ENCODE assay signal across 18 cellular contexts in the genomic region with DNA sequence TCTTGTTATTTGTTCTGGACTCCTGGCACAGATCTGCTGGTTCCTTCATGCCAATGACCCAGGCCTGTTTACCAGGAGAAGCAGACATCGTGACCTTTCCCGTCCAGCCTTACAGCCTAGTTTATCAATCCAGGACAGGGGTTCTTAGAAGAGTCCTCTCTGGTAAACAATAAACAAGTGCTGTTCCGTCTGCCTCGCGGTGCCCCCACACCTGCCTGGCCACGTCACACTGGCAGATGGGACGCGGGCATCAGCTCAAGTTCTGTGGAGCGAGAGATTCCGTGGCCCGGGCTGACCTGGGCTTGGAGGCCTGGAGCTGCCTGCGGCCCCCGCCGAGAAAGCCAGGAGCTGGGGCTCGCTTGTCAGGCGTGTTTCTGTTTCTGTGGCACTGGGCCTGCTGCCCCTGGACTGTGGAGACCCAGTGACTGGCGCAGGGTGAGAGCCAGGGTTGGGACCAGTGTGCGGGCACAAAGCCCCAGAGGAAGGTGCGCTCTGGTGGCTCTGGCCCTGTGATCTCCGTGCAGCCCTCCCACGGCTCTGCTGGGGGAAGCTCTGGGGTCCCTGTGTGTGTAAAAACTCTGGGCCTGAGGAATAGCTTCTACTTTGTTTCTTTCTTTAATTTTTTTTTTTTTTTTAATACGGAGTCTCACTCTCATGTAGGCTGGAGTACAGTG. TPM values are rescaled to one million over a fixed set of nuclear protein-coding genes. Genes with fewer than 3 reads are reported as not detected.
A peak's percentile ranks its signal among the peaks of the same experiment; 100 is the strongest.
DNase-seq lines count a peak whose midpoint lies in the region; ATAC-seq and TF ChIP-seq lines count a peak whose summit lies in the region.
"Had no signal": no experiment of that assay in that cellular context is flagged by ENCODE, and none has a peak within 500 bp of the region (broad histone marks: within the 10 kb centered on the region; RNA-seq: fewer than 3 reads in every experiment).

No MANE protein-coding gene starts in this region.

- 15% methylated on average over 6 of the region's 22 CpGs for WGBS in right lobe of liver (ENCODE audit: insufficient coverage, low coverage, low lambda C conversion rate, missing lambda C conversion rate)

- no peak overlapping the region for H3K4me3 ChIP-seq in right lobe of liver
- H3K4me3 ChIP-seq: breast epithelium, GM23248, prostate gland had no signal

- TF ChIP-seq CTCF in right lobe of liver (IDR thresholded peaks at IDR 0.05) = no peak

- TF ChIP-seq POLR2A in right lobe of liver (IDR thresholded peaks at IDR 0.05) = no peak

- H3K27me3 Mint-ChIP-seq in activated naive CD8-positive, alpha-beta T cell = no peaks in the 10 kb centered on the region
- H3K27me3 Mint-ChIP-seq in activated naive CD8-positive, alpha-beta T cell treated with anti-CD3 and anti-CD28 coated beads for 36 hours = no peaks in the 10 kb centered on the region
- H3K27me3 Mint-ChIP-seq: effector memory CD8-positive, alpha-beta T cell; stimulated activated naive CD8-positive, alpha-beta T cell treated with anti-CD3 and anti-CD28 coated beads, Interleukin-15, Interleukin-2, amounts not matched to agents 100 ng/mL and 50 ng/mL, for 24 hours had no signal

- peak overlapping the region; percentile 89 for H3K27ac ChIP-seq in caudate nucleus (ENCODE audit: low read depth, low read length)
- H3K27ac ChIP-seq in right lobe of liver = peak overlapping the region in 2 of 3 donors; percentile 56 to 65
- peak overlapping the region; percentile 86 for H3K27ac ChIP-seq in temporal lobe (ENCODE audit: low read depth, low read length)
- H3K27ac ChIP-seq: GM23248, prostate gland had no signal

- H3K36me3 Mint-ChIP-seq in activated naive CD8-positive, alpha-beta T cell = peaks cover 5% of the 10 kb centered on the region
- peaks cover 33% of the 10 kb centered on the region for H3K36me3 Mint-ChIP-seq in activated naive CD8-positive, alpha-beta T cell treated with anti-CD3 and anti-CD28 coated beads for 36 hours

- no peak overlapping the region for H3K4me3 Mint-ChIP-seq in activated naive CD8-positive, alpha-beta T cell
- no peak overlapping the region for H3K4me3 Mint-ChIP-seq in activated naive CD8-positive, alpha-beta T cell treated with anti-CD3 and anti-CD28 coated beads for 36 hours
- H3K4me3 Mint-ChIP-seq: effector memory CD8-positive, alpha-beta T cell; stimulated activated naive CD8-positive, alpha-beta T cell treated with anti-CD3 and anti-CD28 coated beads, Interleukin-15, Interleukin-2, amounts not matched to agents 100 ng/mL and 50 ng/mL, for 24 hours had no signal

- ATAC-seq in right lobe of liver = peak; percentile 75 to 88 (median 86)
- no peak for ATAC-seq in HG03565 (IDR thresholded peaks at IDR 0.05; ENCODE audit: unreplicated experiment)
- ATAC-seq: effector memory CD8-positive, alpha-beta T cell had no signal

- intact Hi-C loops in right lobe of liver (cut with DNase I) = no loop called here

- H3K27me3 ChIP-seq in right lobe of liver = no peaks in the 10 kb centered on the region
- H3K27me3 ChIP-seq: breast epithelium had no signal

- no peaks in the 10 kb centered on the region for H3K36me3 ChIP-seq in right lobe of liver
- H3K36me3 ChIP-seq: breast epithelium, prostate gland had no signal

- H3K9me3 Mint-ChIP-seq in activated naive CD8-positive, alpha-beta T cell (ENCODE audit: low read depth) = no peaks in the 10 kb centered on the region
- H3K9me3 Mint-ChIP-seq in activated naive CD8-positive, alpha-beta T cell treated with anti-CD3 and anti-CD28 coated beads for 36 hours = no peaks in the 10 kb centered on the region
- H3K9me3 Mint-ChIP-seq: effector memory CD8-positive, alpha-beta T cell; stimulated activated naive CD8-positive, alpha-beta T cell treated with anti-CD3 and anti-CD28 coated beads, Interleukin-15, Interleukin-2, amounts not matched to agents 100 ng/mL and 50 ng/mL, for 24 hours had no signal

- no peak for DNase-seq in activated naive CD8-positive, alpha-beta T cell treated with anti-CD3 and anti-CD28 coated beads for 36 hours
- DNase-seq in caudate nucleus (lab: John Stamatoyannopoulos, UW) (peak in 37 of 61 donors; percentile 11 to 67 (median 30)), right lobe of liver (peak in 2 of 3 donors; percentile 62 to 80), RPMI8226 (no peak), foreskin melanocyte (no peak)
- DNase-seq: activated CD4-positive, alpha-beta T cell treated with anti-CD3 and anti-CD28 coated beads for 1 hour; activated naive CD4-positive, alpha-beta T cell treated with anti-CD3 and anti-CD28 coated beads, Interleukin-2, amount 50 U/mL, for 16 hours; COR-L47; effector memory CD8-positive, alpha-beta T cell; GM23248; NCI-H146; SHP77 had no signal

- H3K9me3 ChIP-seq in right lobe of liver = no peaks in the 10 kb centered on the region
- H3K9me3 ChIP-seq: breast epithelium, prostate gland had no signal

- peaks cover 72% of the 10 kb centered on the region for H3K4me1 Mint-ChIP-seq in activated naive CD8-positive, alpha-beta T cell (ENCODE audit: low read depth)
- peaks cover 71% of the 10 kb centered on the region for H3K4me1 Mint-ChIP-seq in activated naive CD8-positive, alpha-beta T cell treated with anti-CD3 and anti-CD28 coated beads for 36 hours

- peaks cover 0 to 48% (median 13%) of the 10 kb centered on the region in 4 donors for H3K4me1 ChIP-seq in right lobe of liver
- H3K4me1 ChIP-seq: breast epithelium, prostate gland had no signal

- peak overlapping the region; percentile 46 for H3K27ac Mint-ChIP-seq in activated naive CD8-positive, alpha-beta T cell
- H3K27ac Mint-ChIP-seq in activated naive CD8-positive, alpha-beta T cell treated with anti-CD3 and anti-CD28 coated beads for 36 hours = no peak overlapping the region

RNA-seq across cellular contexts. Expression of gene PFKFB3, which starts 28.4 kb away (rescaled TPM):
- 10 to 100 TPM; 72.6 to 73.0 TPM for total RNA-seq in activated naive CD8-positive, alpha-beta T cell treated with anti-CD3 and anti-CD28 coated beads for 36 hours
- 10 to 100 TPM in 4 of 6 experiments, 1 to 10 TPM in 2; 6.8 to 57.8 (median 20.8) TPM for total RNA-seq in right lobe of liver
- total RNA-seq in temporal lobe = 20.9 TPM

Comparison
In these comparisons a context has a peak if more than half of its experiments do, and no peak if none do; other contexts are left out.
1. DNase-seq: peak in caudate nucleus (37 of 61) and right lobe of liver (2 of 3); none in activated naive CD8-positive, alpha-beta T cell treated with anti-CD3 and anti-CD28 coated beads for 36 hours (single experiment), RPMI8226 (single experiment) and foreskin melanocyte (single experiment).
2. Peak in every context shown above with its lines, with median percentiles within 50 percentile points of each other: H3K27ac ChIP-seq.